In genomic region chr20:35697696-35698297, GRCh38 we compare ENCODE assay signal across 10 cellular contexts. TPM values are rescaled to one million over a fixed set of nuclear protein-coding genes. Genes with fewer than 3 reads are reported as not detected.
A peak's percentile ranks its signal among the peaks of the same experiment; 100 is the strongest.
DNase-seq lines count a peak whose midpoint lies in the region; ATAC-seq, FAIRE-seq and TF ChIP-seq lines count a peak whose summit lies in the region.
"Had no signal": no experiment of that assay in that cellular context is flagged by ENCODE, and none has a peak within 500 bp of the region (broad histone marks: within the 10 kb centered on the region; RNA-seq: fewer than 3 reads in every experiment).

No MANE protein-coding gene starts in this region.

- no peaks in the 10 kb centered on the region for H3K9me1 ChIP-seq in K562 (ENCODE audit: control insufficient read depth, insufficient read depth, low read length)

- peak overlapping the region; percentile 97; a peak in 3 of 4 replicates for H3K9ac ChIP-seq in K562 (ENCODE audit: insufficient read depth in 1 of 2, low read depth in 2 of 2, low read length in 2 of 2)

- no peak for TF ChIP-seq RAD21 in A549 (conservative IDR thresholded peaks at IDR 0.05 in 1 of 2, IDR thresholded peaks at IDR 0.05 in 1 of 2)
- no peak for TF ChIP-seq RAD21 in K562 (CRISPR knock-in tag; conservative IDR thresholded peaks at IDR 0.05 in 1 of 2, IDR thresholded peaks at IDR 0.05 in 1 of 2)

- 0 out of 2 replicates have a peak overlapping the region, but pooled peaks have one; percentile 19 for H2AFZ ChIP-seq in K562 (ENCODE audit: low read depth, low read length)

- H3K4me1 ChIP-seq in A549 (peaks cover 28% of the 10 kb centered on the region), K562 (replicated peaks in 1 of 2; ENCODE audit: control insufficient read depth in 2 of 2, insufficient read depth in 2 of 2, low read length in 2 of 2) (peaks cover 10 to 14% of the 10 kb centered on the region in 2 experiments; a peak in 4 of 5 replicates)

- TF ChIP-seq EP300 in A549 (IDR thresholded peaks at IDR 0.05) (no peak), K562 (IDR thresholded peaks at IDR 0.05; ENCODE audit: low read length) (no peak)

- H3K27me3 Mint-ChIP-seq in HFFc6 (ENCODE audit: insufficient read depth) (peaks cover 29% of the 10 kb centered on the region), mesothelial cell of epicardium (ENCODE audit: low read depth) (no peaks in the 10 kb centered on the region)

- TF ChIP-seq CTCF in A549 (IDR thresholded peaks at IDR 0.05) (no peak), HFFc6 (IDR thresholded peaks at IDR 0.05) (no peak), K562 (IDR thresholded peaks at IDR 0.05 in 2 of 3, conservative IDR thresholded peaks at IDR 0.05 in 1 of 3; ENCODE audit: insufficient read depth in 2 of 3, low read depth in 1 of 3, low read length in 3 of 3) (no peak), mesothelial cell of epicardium (IDR thresholded peaks at IDR 0.05; ENCODE audit: unreplicated experiment) (no peak), GM20000 (IDR thresholded peaks at IDR 0.05; ENCODE audit: extremely low read depth, missing control alignments) (no peak)

- no peaks in the 10 kb centered on the region; the same call in 1 of the 2 replicates for H4K20me1 ChIP-seq in K562 (replicated peaks; ENCODE audit: control insufficient read depth, insufficient read depth, low read length)

- peaks cover 4% of the 10 kb centered on the region; the same call in 1 of the 2 replicates for H3K9me3 Mint-ChIP-seq in HFFc6
- no peaks in the 10 kb centered on the region for H3K9me3 Mint-ChIP-seq in mesothelial cell of epicardium

- peaks cover 41% of the 10 kb centered on the region for H3K79me2 ChIP-seq in K562 (ENCODE audit: control insufficient read depth, insufficient read depth, low read length)

- POLR2A ChIA-PET in A549 (lab: Yijun Ruan, JAX), result interaction anchor here (0.6 kb wide), 1 partner anchor 150 kb away, joined by 3 read pairs; no protein-coding TSS in a partner anchor
- POLR2A ChIA-PET in K562 (lab: Yijun Ruan, JAX), result interaction anchor here (0.6 to 1.4 kb wide), 2 partner anchors 81 to 465 kb away, joined by 3 to 6 read pairs; no protein-coding TSS in a partner anchor

- in situ Hi-C loops in K562 (cut with MboI), result no loop called here

- H3K27ac Mint-ChIP-seq in HFFc6 (peak overlapping the region; percentile 84), mesothelial cell of epicardium (peak overlapping the region; percentile 92)

- 70% methylated on average over 9 of the region's 9 CpGs for WGBS in A549 (ENCODE audit: missing lambda C conversion rate)
- 49% methylated on average over 9 of the region's 9 CpGs for WGBS in K562 (ENCODE audit: insufficient coverage, low coverage, missing lambda C conversion rate)

- H3K4me1 Mint-ChIP-seq in HFFc6 (ENCODE audit: low read depth) (peaks cover 48% of the 10 kb centered on the region), mesothelial cell of epicardium (peaks cover 23% of the 10 kb centered on the region)

- ATAC-seq in A549 (no peak), K562 (no peak), GM19397 (IDR thresholded peaks at IDR 0.05; ENCODE audit: unreplicated experiment) (no peak), HG03354 (IDR thresholded peaks at IDR 0.05; ENCODE audit: poor library complexity, severe bottlenecking, unreplicated experiment) (no peak)

- CTCF ChIA-PET in A549 (lab: Yijun Ruan, JAX), result no interaction called here
- CTCF ChIA-PET in K562 (lab: Yijun Ruan, JAX; ENCODE audit: low intra/inter-chr PET ratio), result no interaction called here

- no TSS peak for BruUV-seq in K562 (replicated peaks; lab: Mats Ljungman, UMichigan)

- H3K36me3 Mint-ChIP-seq in HFFc6 (ENCODE audit: low read depth) (peaks cover 40% of the 10 kb centered on the region), mesothelial cell of epicardium (peaks cover 10% of the 10 kb centered on the region)

- intact Hi-C loops in K562 (cut with micrococcal nuclease), result loop anchor here (2.0 kb wide), 1 partner anchor 81 kb away; no protein-coding TSS in a partner anchor

- H3K27me3 ChIP-seq in K562 (ENCODE audit: control insufficient read depth in 2 of 2, insufficient read depth in 2 of 2, low read length in 2 of 2), result no peaks in the 10 kb centered on the region
- H3K27me3 ChIP-seq: upper lobe of left lung had no signal

- H3K27ac ChIP-seq in A549, result peak overlapping the region in 1 of 2 experiments; percentile 95; a peak in 2 of 6 replicates
- H3K27ac ChIP-seq in K562 (ENCODE audit: extremely low read depth, low read depth, low read length), result peak overlapping the region; percentile 92; the same call in 2 of the 3 replicates

- no peak for DNase-seq in A549 (ENCODE audit: low read depth in 1 of 2, low spot score in 1 of 2)
- no peak for DNase-seq in HFFc6
- no peak for DNase-seq in K562 (ENCODE audit: extremely low read depth in 1 of 4, low spot score in 3 of 4)
- DNase-seq in mesothelial cell of epicardium (ENCODE audit: low spot score in 2 of 2, unreplicated experiment in 2 of 2), result no peak
- DNase-seq in HPDE6-E6E7 (ENCODE audit: extremely low spot score), result no peak
- DNase-seq in GM20000 (ENCODE audit: low spot score), result no peak
- DNase-seq: left colon had no signal

- H3K36me3 ChIP-seq in K562 (ENCODE audit: control insufficient read depth, insufficient read depth, low read length), result peaks cover 56% of the 10 kb centered on the region; the same call in 2 of the 3 replicates

- H3K4me2 ChIP-seq in A549 (peak overlapping the region; percentile 99), K562 (ENCODE audit: insufficient read depth, low read length) (peak overlapping the region; percentile 98)

- no peaks in the 10 kb centered on the region for H3K9me3 ChIP-seq in A549
- H3K9me3 ChIP-seq in K562 (replicated peaks; ENCODE audit: control insufficient read depth, insufficient read depth, low read depth, low read length), result no peaks in the 10 kb centered on the region
- H3K9me3 ChIP-seq: upper lobe of left lung had no signal

- H3K4me3 Mint-ChIP-seq in HFFc6, result peak overlapping the region; percentile 92
- peak overlapping the region; percentile 84 for H3K4me3 Mint-ChIP-seq in mesothelial cell of epicardium

- H3K4me3 ChIP-seq in A549 (peak overlapping the region; percentile 90), K562 (peak overlapping the region; percentile 96)

- TF ChIP-seq POLR2A in A549 (IDR thresholded peaks at IDR 0.05; ENCODE audit: low read length) (no peak), K562 (conservative IDR thresholded peaks at IDR 0.05) (no peak)

- FAIRE-seq in A549 (lab: Jason Lieb, UNC), result no peak
- no peak for FAIRE-seq in K562 (lab: Jason Lieb, UNC)

RNA-seq across cellular contexts. Expression of gene NFS1, which starts 1.4 kb away (rescaled TPM):
- polyA plus RNA-seq in A549 (2011; rRNA removed) (50.5 and 72.0 TPM in 2 replicates), A549 (2017; fragmentation: RNase III; extraction: RNeasy Plus Mini Kit Qiagen cat#74134 plus additional on column Dnase treatment) (39.2 to 44.0 TPM (median 39.5 TPM) in 3 replicates), K562 (2011; rRNA removed) (72.2 and 76.3 TPM in 2 replicates), K562 (2014; fragmentation: Illumina TruSeq; extraction: Trizol) (48.0 and 51.9 TPM in 2 replicates), K562 (2014; fragmentation: Nextera tagmentation; extraction: Ambion mirVana) (10 to 100 TPM; 11.5 to 13.9 TPM), K562 (2014; rRNA removed) (84.8 and 94.6 TPM in 2 replicates)
- 69.8 and 103 TPM in 2 replicates for polyA plus RNA-seq in A549 (2012; cell fraction: cytosol; rRNA removed)
- polyA plus RNA-seq in A549 (2012; cell fraction: nucleus; rRNA removed), result 47.8 and 55.9 TPM in 2 replicates
- 29.8 and 35.3 TPM in 2 replicates for polyA minus RNA-seq in A549 (2011; rRNA and poly(A)+ RNA removed)
- total RNA-seq in HFFc6 (2021; fragmentation: NEBNext Ultra II Directional; extraction: Animal tissue kit (Norgen Biotek cat#: 25700)), result 10 to 100 TPM; 28.6 to 40.6 (median 34.6) TPM
- total RNA-seq in K562 (2011; cell fraction: chromatin; rRNA removed; ENCODE audit: low replicate concordance), result 52.4 and 75.5 TPM in 2 replicates
- total RNA-seq in K562 (2011; cell fraction: nucleolus; rRNA removed), result 59.4 and 63.0 TPM in 2 replicates
- total RNA-seq in K562 (2011; cell fraction: nucleoplasm; rRNA removed), result 55.7 and 62.0 TPM in 2 replicates
- total RNA-seq in K562 (2014; rRNA removed) (45.0 and 59.4 TPM in 2 replicates), K562 (2014; rRNA removed; fragmentation: Illumina TruSeq; extraction: Trizol) (41.0 and 41.8 TPM in 2 replicates), K562 (2015; rRNA removed; fragmentation: Illumina TruSeq; extraction: Trizol) (34.1 and 34.7 TPM in 2 replicates), K562 (2021) (47.1 and 52.5 TPM in 2 replicates), mesothelial cell of epicardium (16.5 to 19.6 TPM (median 18.9 TPM) in 3 replicates)
- polyA plus RNA-seq in K562 (2011; cell fraction: cytosol; rRNA removed), result 84.5 and 124 TPM in 2 replicates
- polyA plus RNA-seq in K562 (2011; cell fraction: nucleus; rRNA removed), result 63.6 and 64.2 TPM in 2 replicates
- polyA plus RNA-seq in K562 (2012), result 27.4 and 33.4 TPM in 2 replicates
- 45.8 and 53.4 TPM in 2 replicates for polyA minus RNA-seq in K562 (2011; rRNA and poly(A)+ RNA removed)
- polyA minus RNA-seq in K562 (2011; cell fraction: cytosol; rRNA and poly(A)+ RNA removed), result 19.5 and 21.2 TPM in 2 replicates
- polyA minus RNA-seq in K562 (2011; cell fraction: nucleus; rRNA and poly(A)+ RNA removed), result 21.2 and 21.4 TPM in 2 replicates

RNA-seq across cellular contexts. Expression of gene ROMO1, which starts 1.4 kb away (rescaled TPM):
- polyA plus RNA-seq in A549 (2011; rRNA removed) (201 and 204 TPM in 2 replicates), A549 (2017; fragmentation: RNase III; extraction: RNeasy Plus Mini Kit Qiagen cat#74134 plus additional on column Dnase treatment) (365 to 430 TPM (median 425 TPM) in 3 replicates), K562 (2011; rRNA removed) (179 and 193 TPM in 2 replicates), K562 (2014; fragmentation: Illumina TruSeq; extraction: Trizol) (31.8 and 117 TPM in 2 replicates), K562 (2014; fragmentation: Nextera tagmentation; extraction: Ambion mirVana) (100 to 1,000 TPM; 635 to 741 TPM), K562 (2014; rRNA removed) (433 and 559 TPM in 2 replicates)
- polyA plus RNA-seq in A549 (2012; cell fraction: cytosol; rRNA removed), result 974 and 1,231 TPM in 2 replicates
- polyA plus RNA-seq in A549 (2012; cell fraction: nucleus; rRNA removed), result 655 and 1,009 TPM in 2 replicates
- 20.8 and 23.3 TPM in 2 replicates for polyA minus RNA-seq in A549 (2011; rRNA and poly(A)+ RNA removed)
- 100 to 1,000 TPM; 158 to 236 (median 195) TPM for total RNA-seq in HFFc6 (2021; fragmentation: NEBNext Ultra II Directional; extraction: Animal tissue kit (Norgen Biotek cat#: 25700))
- total RNA-seq in K562 (2011; cell fraction: chromatin; rRNA removed; ENCODE audit: low replicate concordance), result 8.1 and 30.8 TPM in 2 replicates
- total RNA-seq in K562 (2011; cell fraction: nucleolus; rRNA removed), result 77.2 and 84.6 TPM in 2 replicates
- 53.4 and 57.0 TPM in 2 replicates for total RNA-seq in K562 (2011; cell fraction: nucleoplasm; rRNA removed)
- total RNA-seq in K562 (2014; rRNA removed) (422 and 571 TPM in 2 replicates), K562 (2014; rRNA removed; fragmentation: Illumina TruSeq; extraction: Trizol) (46.5 and 50.1 TPM in 2 replicates), K562 (2015; rRNA removed; fragmentation: Illumina TruSeq; extraction: Trizol) (137 and 139 TPM in 2 replicates), K562 (2021) (217 and 226 TPM in 2 replicates), mesothelial cell of epicardium (105 to 107 TPM (median 105 TPM) in 3 replicates)
- polyA plus RNA-seq in K562 (2011; cell fraction: cytosol; rRNA removed), result 657 and 854 TPM in 2 replicates
- 234 and 309 TPM in 2 replicates for polyA plus RNA-seq in K562 (2011; cell fraction: nucleus; rRNA removed)
- polyA plus RNA-seq in K562 (2012), result 288 and 480 TPM in 2 replicates
- polyA minus RNA-seq in K562 (2011; rRNA and poly(A)+ RNA removed), result 18.5 and 28.9 TPM in 2 replicates
- 43.7 and 68.4 TPM in 2 replicates for polyA minus RNA-seq in K562 (2011; cell fraction: cytosol; rRNA and poly(A)+ RNA removed)
- 21.0 and 24.8 TPM in 2 replicates for polyA minus RNA-seq in K562 (2011; cell fraction: nucleus; rRNA and poly(A)+ RNA removed)

RNA-seq across cellular contexts. Expression of gene CPNE1, which starts 33.1 kb away (rescaled TPM):
- 180 and 199 TPM in 2 replicates for polyA plus RNA-seq in A549 (2011; rRNA removed)
- polyA plus RNA-seq in A549 (2012; cell fraction: cytosol; rRNA removed), result 293 and 348 TPM in 2 replicates
- polyA plus RNA-seq in A549 (2012; cell fraction: nucleus; rRNA removed), result 558 and 578 TPM in 2 replicates
- 210 to 244 TPM (median 239 TPM) in 3 replicates for polyA plus RNA-seq in A549 (2017; fragmentation: RNase III; extraction: RNeasy Plus Mini Kit Qiagen cat#74134 plus additional on column Dnase treatment)
- polyA minus RNA-seq in A549 (2011; rRNA and poly(A)+ RNA removed), result 200 and 245 TPM in 2 replicates
- 100 to 1,000 TPM; 200 to 230 (median 213) TPM for total RNA-seq in HFFc6 (2021; fragmentation: NEBNext Ultra II Directional; extraction: Animal tissue kit (Norgen Biotek cat#: 25700))
- 182 and 323 TPM in 2 replicates for total RNA-seq in K562 (2011; cell fraction: chromatin; rRNA removed; ENCODE audit: low replicate concordance)
- 205 and 207 TPM in 2 replicates for total RNA-seq in K562 (2011; cell fraction: nucleolus; rRNA removed)
- 200 and 207 TPM in 2 replicates for total RNA-seq in K562 (2011; cell fraction: nucleoplasm; rRNA removed)
- total RNA-seq in K562 (2014; rRNA removed), result 54.4 and 83.8 TPM in 2 replicates
- 39.7 and 42.2 TPM in 2 replicates for total RNA-seq in K562 (2014; rRNA removed; fragmentation: Illumina TruSeq; extraction: Trizol)
- total RNA-seq in K562 (2015; rRNA removed; fragmentation: Illumina TruSeq; extraction: Trizol), result 41.9 and 42.1 TPM in 2 replicates
- total RNA-seq in K562 (2021), result 102 and 105 TPM in 2 replicates
- polyA plus RNA-seq in K562 (2011; rRNA removed), result 72.9 and 80.0 TPM in 2 replicates
- polyA plus RNA-seq in K562 (2011; cell fraction: cytosol; rRNA removed), result 124 and 164 TPM in 2 replicates
- 322 and 336 TPM in 2 replicates for polyA plus RNA-seq in K562 (2011; cell fraction: nucleus; rRNA removed)
- polyA plus RNA-seq in K562 (2012), result 98.9 and 128 TPM in 2 replicates
- 68.6 and 69.8 TPM in 2 replicates for polyA plus RNA-seq in K562 (2014; fragmentation: Illumina TruSeq; extraction: Trizol)
- polyA plus RNA-seq in K562 (2014; fragmentation: Nextera tagmentation; extraction: Ambion mirVana), result 10 to 100 TPM; 45.5 to 56.0 TPM
- 56.0 and 65.2 TPM in 2 replicates for polyA plus RNA-seq in K562 (2014; rRNA removed)
- 46.6 and 66.8 TPM in 2 replicates for polyA minus RNA-seq in K562 (2011; rRNA and poly(A)+ RNA removed)
- polyA minus RNA-seq in K562 (2011; cell fraction: cytosol; rRNA and poly(A)+ RNA removed), result 46.7 and 82.3 TPM in 2 replicates
- 66.4 and 92.3 TPM in 2 replicates for polyA minus RNA-seq in K562 (2011; cell fraction: nucleus; rRNA and poly(A)+ RNA removed)
- 221 to 246 TPM (median 238 TPM) in 3 replicates for total RNA-seq in mesothelial cell of epicardium

RNA-seq across cellular contexts. Expression of gene RBM12, which starts 33.1 kb away (rescaled TPM):
- polyA plus RNA-seq in A549 (2011; rRNA removed), result 92.9 and 119 TPM in 2 replicates
- 41.1 and 47.6 TPM in 2 replicates for polyA plus RNA-seq in A549 (2012; cell fraction: cytosol; rRNA removed)
- 84.2 and 93.7 TPM in 2 replicates for polyA plus RNA-seq in A549 (2012; cell fraction: nucleus; rRNA removed)
- polyA plus RNA-seq in A549 (2017; fragmentation: RNase III; extraction: RNeasy Plus Mini Kit Qiagen cat#74134 plus additional on column Dnase treatment), result 49.0 to 50.9 TPM (median 49.9 TPM) in 3 replicates
- 174 and 209 TPM in 2 replicates for polyA minus RNA-seq in A549 (2011; rRNA and poly(A)+ RNA removed)
- total RNA-seq in HFFc6 (2021; fragmentation: NEBNext Ultra II Directional; extraction: Animal tissue kit (Norgen Biotek cat#: 25700)), result 10 to 100 TPM; 61.5 to 85.3 (median 78.7) TPM
- 81.9 and 147 TPM in 2 replicates for total RNA-seq in K562 (2011; cell fraction: chromatin; rRNA removed; ENCODE audit: low replicate concordance)
- total RNA-seq in K562 (2011; cell fraction: nucleolus; rRNA removed), result 22.5 and 28.8 TPM in 2 replicates
- total RNA-seq in K562 (2011; cell fraction: nucleoplasm; rRNA removed), result 55.1 and 69.2 TPM in 2 replicates
- 33.9 and 40.8 TPM in 2 replicates for total RNA-seq in K562 (2014; rRNA removed)
- total RNA-seq in K562 (2014; rRNA removed; fragmentation: Illumina TruSeq; extraction: Trizol), result 73.3 and 78.7 TPM in 2 replicates
- 76.5 and 76.8 TPM in 2 replicates for total RNA-seq in K562 (2015; rRNA removed; fragmentation: Illumina TruSeq; extraction: Trizol)
- 120 TPM in 2 replicates for total RNA-seq in K562 (2021)
- 123 and 144 TPM in 2 replicates for polyA plus RNA-seq in K562 (2011; rRNA removed)
- polyA plus RNA-seq in K562 (2011; cell fraction: cytosol; rRNA removed), result 165 and 176 TPM in 2 replicates
- 127 and 133 TPM in 2 replicates for polyA plus RNA-seq in K562 (2011; cell fraction: nucleus; rRNA removed)
- 53.2 and 59.8 TPM in 2 replicates for polyA plus RNA-seq in K562 (2012)
- 133 and 162 TPM in 2 replicates for polyA plus RNA-seq in K562 (2014; fragmentation: Illumina TruSeq; extraction: Trizol)
- 1 to 10 TPM; 5.0 to 10.0 TPM for polyA plus RNA-seq in K562 (2014; fragmentation: Nextera tagmentation; extraction: Ambion mirVana)
- polyA plus RNA-seq in K562 (2014; rRNA removed), result 49.1 and 57.9 TPM in 2 replicates
- polyA minus RNA-seq in K562 (2011; rRNA and poly(A)+ RNA removed), result 309 and 312 TPM in 2 replicates
- 61.7 and 71.5 TPM in 2 replicates for polyA minus RNA-seq in K562 (2011; cell fraction: cytosol; rRNA and poly(A)+ RNA removed)
- polyA minus RNA-seq in K562 (2011; cell fraction: nucleus; rRNA and poly(A)+ RNA removed), result 23.6 and 40.4 TPM in 2 replicates
- 154 to 158 TPM (median 156 TPM) in 3 replicates for total RNA-seq in mesothelial cell of epicardium

RNA-seq across cellular contexts. Expression of gene RBM39, which starts 44.3 kb away (rescaled TPM):
- polyA plus RNA-seq in A549 (2011; rRNA removed) (127 and 264 TPM in 2 replicates), A549 (2017; fragmentation: RNase III; extraction: RNeasy Plus Mini Kit Qiagen cat#74134 plus additional on column Dnase treatment) (199 to 212 TPM (median 201 TPM) in 3 replicates), K562 (2011; rRNA removed) (187 and 191 TPM in 2 replicates), K562 (2014; fragmentation: Illumina TruSeq; extraction: Trizol) (213 and 218 TPM in 2 replicates), K562 (2014; fragmentation: Nextera tagmentation; extraction: Ambion mirVana) (100 to 1,000 TPM; 143 to 198 TPM), K562 (2014; rRNA removed) (212 and 228 TPM in 2 replicates)
- 38.9 and 39.1 TPM in 2 replicates for polyA plus RNA-seq in A549 (2012; cell fraction: cytosol; rRNA removed)
- 84.4 and 148 TPM in 2 replicates for polyA plus RNA-seq in A549 (2012; cell fraction: nucleus; rRNA removed)
- polyA minus RNA-seq in A549 (2011; rRNA and poly(A)+ RNA removed), result 104 and 116 TPM in 2 replicates
- 100 to 1,000 TPM; 162 to 198 (median 185) TPM for total RNA-seq in HFFc6 (2021; fragmentation: NEBNext Ultra II Directional; extraction: Animal tissue kit (Norgen Biotek cat#: 25700))
- total RNA-seq in K562 (2011; cell fraction: chromatin; rRNA removed; ENCODE audit: low replicate concordance), result 377 and 1,084 TPM in 2 replicates
- total RNA-seq in K562 (2011; cell fraction: nucleolus; rRNA removed), result 154 and 218 TPM in 2 replicates
- 345 and 673 TPM in 2 replicates for total RNA-seq in K562 (2011; cell fraction: nucleoplasm; rRNA removed)
- total RNA-seq in K562 (2014; rRNA removed) (241 and 314 TPM in 2 replicates), K562 (2014; rRNA removed; fragmentation: Illumina TruSeq; extraction: Trizol) (305 and 330 TPM in 2 replicates), K562 (2015; rRNA removed; fragmentation: Illumina TruSeq; extraction: Trizol) (297 and 319 TPM in 2 replicates), K562 (2021) (241 and 250 TPM in 2 replicates), mesothelial cell of epicardium (463 to 488 TPM (median 479 TPM) in 3 replicates)
- polyA plus RNA-seq in K562 (2011; cell fraction: cytosol; rRNA removed), result 33.0 and 80.4 TPM in 2 replicates
- 662 and 820 TPM in 2 replicates for polyA plus RNA-seq in K562 (2011; cell fraction: nucleus; rRNA removed)
- polyA plus RNA-seq in K562 (2012), result 185 and 194 TPM in 2 replicates
- 178 and 203 TPM in 2 replicates for polyA minus RNA-seq in K562 (2011; rRNA and poly(A)+ RNA removed)
- 67.8 and 77.2 TPM in 2 replicates for polyA minus RNA-seq in K562 (2011; cell fraction: cytosol; rRNA and poly(A)+ RNA removed)
- polyA minus RNA-seq in K562 (2011; cell fraction: nucleus; rRNA and poly(A)+ RNA removed), result 241 and 336 TPM in 2 replicates
